Comparison of ENCODE assay signal across 1 cellular context in the genomic region with DNA sequence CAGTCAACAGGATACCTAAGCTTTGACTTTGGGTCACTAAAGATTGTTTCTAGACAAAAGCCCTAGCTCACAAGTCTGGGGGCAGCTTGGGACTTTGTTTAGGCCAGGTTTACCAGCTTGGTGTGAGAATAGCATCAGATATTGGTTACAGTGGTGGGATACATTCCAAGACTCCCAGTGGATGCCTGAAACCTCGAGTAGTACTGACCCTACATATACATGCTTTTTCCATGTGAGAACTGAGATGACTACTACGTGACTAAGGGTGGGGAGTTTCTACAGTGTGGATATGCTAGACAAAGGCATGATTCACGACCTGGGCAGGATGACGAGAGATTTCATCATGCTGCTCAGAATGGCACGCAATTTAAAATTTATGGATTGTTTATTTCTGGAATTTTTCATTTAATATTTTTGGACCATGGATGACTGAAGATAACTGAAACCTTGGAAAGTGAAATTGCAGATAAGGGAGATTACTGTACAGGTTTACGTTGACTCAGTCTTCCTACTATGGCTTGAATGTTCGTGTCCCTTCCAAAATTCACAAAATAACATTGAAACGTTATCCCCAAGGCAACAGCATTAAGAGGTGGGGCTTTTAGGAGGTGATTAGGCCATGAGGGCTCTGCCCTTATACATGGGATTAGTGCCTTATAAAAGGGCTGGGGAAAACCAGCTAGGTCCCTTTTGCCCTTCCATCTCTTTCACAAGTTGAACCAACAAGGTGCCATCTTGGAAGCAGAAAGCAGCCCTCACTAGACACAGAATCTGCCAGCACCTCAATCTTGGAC.
TF ChIP-seq lines count a peak whose summit lies in the region.

No MANE protein-coding gene starts in this region.

TF ChIP-seq in HCT116, 20 proteins besides CTCF, POLR2A, EP300 and RAD21 (continued from another document):
- TF ChIP-seq, protein P1, sequence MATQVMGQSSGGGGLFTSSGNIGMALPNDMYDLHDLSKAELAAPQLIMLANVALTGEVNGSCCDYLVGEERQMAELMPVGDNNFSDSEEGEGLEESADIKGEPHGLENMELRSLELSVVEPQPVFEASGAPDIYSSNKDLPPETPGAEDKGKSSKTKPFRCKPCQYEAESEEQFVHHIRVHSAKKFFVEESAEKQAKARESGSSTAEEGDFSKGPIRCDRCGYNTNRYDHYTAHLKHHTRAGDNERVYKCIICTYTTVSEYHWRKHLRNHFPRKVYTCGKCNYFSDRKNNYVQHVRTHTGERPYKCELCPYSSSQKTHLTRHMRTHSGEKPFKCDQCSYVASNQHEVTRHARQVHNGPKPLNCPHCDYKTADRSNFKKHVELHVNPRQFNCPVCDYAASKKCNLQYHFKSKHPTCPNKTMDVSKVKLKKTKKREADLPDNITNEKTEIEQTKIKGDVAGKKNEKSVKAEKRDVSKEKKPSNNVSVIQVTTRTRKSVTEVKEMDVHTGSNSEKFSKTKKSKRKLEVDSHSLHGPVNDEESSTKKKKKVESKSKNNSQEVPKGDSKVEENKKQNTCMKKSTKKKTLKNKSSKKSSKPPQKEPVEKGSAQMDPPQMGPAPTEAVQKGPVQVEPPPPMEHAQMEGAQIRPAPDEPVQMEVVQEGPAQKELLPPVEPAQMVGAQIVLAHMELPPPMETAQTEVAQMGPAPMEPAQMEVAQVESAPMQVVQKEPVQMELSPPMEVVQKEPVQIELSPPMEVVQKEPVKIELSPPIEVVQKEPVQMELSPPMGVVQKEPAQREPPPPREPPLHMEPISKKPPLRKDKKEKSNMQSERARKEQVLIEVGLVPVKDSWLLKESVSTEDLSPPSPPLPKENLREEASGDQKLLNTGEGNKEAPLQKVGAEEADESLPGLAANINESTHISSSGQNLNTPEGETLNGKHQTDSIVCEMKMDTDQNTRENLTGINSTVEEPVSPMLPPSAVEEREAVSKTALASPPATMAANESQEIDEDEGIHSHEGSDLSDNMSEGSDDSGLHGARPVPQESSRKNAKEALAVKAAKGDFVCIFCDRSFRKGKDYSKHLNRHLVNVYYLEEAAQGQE (IDR thresholded peaks at IDR 0.05; ENCODE audit: low read depth), result no peak
- peak; percentile 90 for TF ChIP-seq CEBPB (IDR thresholded peaks at IDR 0.05; ENCODE audit: low read depth)
- TF ChIP-seq JUND (IDR thresholded peaks at IDR 0.05), result peak; percentile 49; the same call in 1 of the 2 replicates
- no peak for TF ChIP-seq SRF (IDR thresholded peaks at IDR 0.05; ENCODE audit: low read depth)
- peak; percentile 46 for TF ChIP-seq POLR2AphosphoS5 (IDR thresholded peaks at IDR 0.05; ENCODE audit: low read depth, low read length)
- TF ChIP-seq, protein P2, sequence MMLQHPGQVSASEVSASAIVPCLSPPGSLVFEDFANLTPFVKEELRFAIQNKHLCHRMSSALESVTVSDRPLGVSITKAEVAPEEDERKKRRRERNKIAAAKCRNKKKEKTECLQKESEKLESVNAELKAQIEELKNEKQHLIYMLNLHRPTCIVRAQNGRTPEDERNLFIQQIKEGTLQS (IDR thresholded peaks at IDR 0.05), result no peak
- TF ChIP-seq FOSL1 (IDR thresholded peaks at IDR 0.05; ENCODE audit: low read depth), result peak; percentile 85
- TF ChIP-seq, protein P3, sequence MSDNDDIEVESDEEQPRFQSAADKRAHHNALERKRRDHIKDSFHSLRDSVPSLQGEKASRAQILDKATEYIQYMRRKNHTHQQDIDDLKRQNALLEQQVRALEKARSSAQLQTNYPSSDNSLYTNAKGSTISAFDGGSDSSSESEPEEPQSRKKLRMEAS (IDR thresholded peaks at IDR 0.05), result peak; percentile 91
- no peak for TF ChIP-seq EZH2phosphoT487 (IDR thresholded peaks at IDR 0.05; ENCODE audit: borderline replicate concordance)
- no peak for TF ChIP-seq TCF7L2 (IDR thresholded peaks at IDR 0.05; ENCODE audit: borderline replicate concordance, extremely low read depth, insufficient read depth, insufficient read length)
